ENCODE assay signal across 13 cellular contexts in genomic region chr6:54801669-54802068, GRCh38. TPM values are rescaled to one million over a fixed set of nuclear protein-coding genes. Genes with fewer than 3 reads are reported as not detected.
DNase-seq lines count a peak whose midpoint lies in the region; ATAC-seq, FAIRE-seq and TF ChIP-seq lines count a peak whose summit lies in the region.
"Had no signal": no experiment of that assay in that cellular context is flagged by ENCODE, and none has a peak within 500 bp of the region (broad histone marks: within the 10 kb centered on the region; RNA-seq: fewer than 3 reads in every experiment).

No MANE protein-coding gene starts in this region.

- no peak overlapping the region for H3K4me3 Mint-ChIP-seq in progenitor cell of endocrine pancreas (ENCODE audit: low read depth)

- H4K20me1 ChIP-seq in endothelial cell of umbilical vein (replicated peaks; ENCODE audit: control insufficient read depth, extremely low read depth, insufficient read depth, low read length) (no peaks in the 10 kb centered on the region), osteoblast (ENCODE audit: insufficient read depth, low read length) (no peaks in the 10 kb centered on the region)

- H3K79me2 ChIP-seq in endothelial cell of umbilical vein (ENCODE audit: control insufficient read depth, insufficient read depth, low read length) (no peaks in the 10 kb centered on the region), osteoblast (ENCODE audit: insufficient read depth, low read length) (no peaks in the 10 kb centered on the region)

- no peak overlapping the region for H3K27ac Mint-ChIP-seq in progenitor cell of endocrine pancreas

- no peak for FAIRE-seq in endothelial cell of umbilical vein (lab: Jason Lieb, UNC)

- H3K27ac ChIP-seq in endothelial cell of umbilical vein (ENCODE audit: insufficient read depth, low read depth, low read length), result no peak overlapping the region
- H3K27ac ChIP-seq in osteoblast (ENCODE audit: low read depth, low read length), result no peak overlapping the region
- H3K27ac ChIP-seq: SK-N-MC had no signal

- H3K4me2 ChIP-seq in endothelial cell of umbilical vein (ENCODE audit: insufficient read depth, low read length) (no peak overlapping the region), osteoblast (ENCODE audit: insufficient read depth, low read length) (no peak overlapping the region)

- peaks cover 7% of the 10 kb centered on the region for H3K4me1 Mint-ChIP-seq in progenitor cell of endocrine pancreas (ENCODE audit: low read depth)

- H3K4me1 ChIP-seq in endothelial cell of umbilical vein (ENCODE audit: control insufficient read depth, extremely low read depth, insufficient read depth, low read length) (no peaks in the 10 kb centered on the region), osteoblast (ENCODE audit: insufficient read depth, low read length) (no peaks in the 10 kb centered on the region)

- BruUV-seq in endothelial cell of umbilical vein (replicated peaks; lab: Mats Ljungman, UMichigan), result no TSS peak

- CTCF ChIA-PET in endothelial cell of umbilical vein (lab: Charles Lee), result interaction anchor here (0.7 to 1.0 kb wide), 2 partner anchors 84 to 131 kb away, joined by 3 read pairs; no protein-coding TSS in a partner anchor

- H3K9me3 ChIP-seq in endothelial cell of umbilical vein (replicated peaks; ENCODE audit: control insufficient read depth, insufficient read depth, low read length) (no peaks in the 10 kb centered on the region), osteoblast (ENCODE audit: low read depth, low read length) (no peaks in the 10 kb centered on the region)

- peaks cover 1% of the 10 kb centered on the region for H3K9me3 Mint-ChIP-seq in progenitor cell of endocrine pancreas (ENCODE audit: low read depth)

- H3K4me3 ChIP-seq in endothelial cell of umbilical vein (replicated peaks in 1 of 3; ENCODE audit: insufficient read depth in 1 of 3, low read depth in 1 of 3, low read length in 3 of 3) (no peak overlapping the region), osteoblast (ENCODE audit: insufficient read depth, low read length) (no peak overlapping the region)
- H3K4me3 ChIP-seq: SK-N-MC had no signal

- no peaks in the 10 kb centered on the region for H3K9me1 ChIP-seq in endothelial cell of umbilical vein (replicated peaks; ENCODE audit: control insufficient read depth, extremely low read depth, insufficient read depth, low read length)

- no peak overlapping the region for H3K9ac ChIP-seq in endothelial cell of umbilical vein (replicated peaks; ENCODE audit: extremely low read depth, insufficient read depth, low read length)

- TF ChIP-seq CTCF in endothelial cell of umbilical vein (IDR thresholded peaks at IDR 0.05; ENCODE audit: extremely low read depth in 1 of 2, insufficient read depth in 1 of 2, low read depth in 1 of 2, low read length in 2 of 2) (no peak), osteoblast (IDR thresholded peaks at IDR 0.05; ENCODE audit: extremely low read depth, low read depth, low read length) (no peak), progenitor cell of endocrine pancreas (IDR thresholded peaks at IDR 0.05; ENCODE audit: unreplicated experiment) (no peak)

- no peaks in the 10 kb centered on the region for H3K27me3 ChIP-seq in endothelial cell of umbilical vein (ENCODE audit: control insufficient read depth in 2 of 2, insufficient read depth in 2 of 2, low read length in 2 of 2)
- no peaks in the 10 kb centered on the region for H3K27me3 ChIP-seq in osteoblast (ENCODE audit: insufficient read depth, low read length)

- DNase-seq in ELR (ENCODE audit: low read depth) (peak; percentile 92), NCI-H446 treated with DMSO at 0.1 percent for 48 hours (lab: John Stamatoyannopoulos, UW) (peak; percentile 80), endothelial cell of umbilical vein (ENCODE audit: low read depth, low spot score) (peak; percentile 30), osteoblast (ENCODE audit: insufficient read length, low spot score, missing footprints) (peak; percentile 39), DMS153 treated with DMSO at 0.1 percent for 48 hours (lab: John Stamatoyannopoulos, UW; ENCODE audit: unreplicated experiment) (no peak), progenitor cell of endocrine pancreas (ENCODE audit: low spot score, unreplicated experiment) (no peak)
- DNase-seq in stimulated activated naive CD8-positive, alpha-beta T cell treated with anti-CD3 and anti-CD28 coated beads, Interleukin-15, Interleukin-2, amounts not matched to agents 100 U/mL and 50 U/mL, for 24 hours, result no peak
- DNase-seq: activated CD8-positive, alpha-beta memory T cell treated with anti-CD3 and anti-CD28 coated beads for 24 hours; aorta; stimulated activated CD4-positive, alpha-beta T cell treated with anti-CD3 and anti-CD28 coated beads, Interleukin-1b, Interleukin-23, amount 100 ng/mL, for 48 hours had no signal

- H3K36me3 Mint-ChIP-seq in progenitor cell of endocrine pancreas (ENCODE audit: insufficient read depth), result no peaks in the 10 kb centered on the region

- no peak for ATAC-seq in HG03175 (IDR thresholded peaks at IDR 0.05; ENCODE audit: unreplicated experiment)
- ATAC-seq in stimulated activated naive CD8-positive, alpha-beta T cell treated with anti-CD3 and anti-CD28 coated beads, Interleukin-15, Interleukin-2, amounts not matched to agents 100 U/mL and 50 U/mL, for 24 hours, result no peak

- POLR2A ChIA-PET in endothelial cell of umbilical vein (lab: Charles Lee), result no interaction called here

- no peaks in the 10 kb centered on the region for H3K27me3 Mint-ChIP-seq in progenitor cell of endocrine pancreas

- intact Hi-C loops in endothelial cell of umbilical vein (cut with micrococcal nuclease), result no loop called here

- dilution Hi-C loops in endothelial cell of umbilical vein (cut with MboI; ENCODE audit: extremely low pct_ligation_motif_present, low sequenced_read_pairs), result no loop called here

- TF ChIP-seq POLR2A in endothelial cell of umbilical vein (IDR thresholded peaks at IDR 0.05; ENCODE audit: low read depth, low read length), result no peak

- H3K36me3 ChIP-seq in endothelial cell of umbilical vein (ENCODE audit: control insufficient read depth in 2 of 2, extremely low read depth in 1 of 2, insufficient read depth in 2 of 2, low read length in 2 of 2) (no peaks in the 10 kb centered on the region), osteoblast (ENCODE audit: insufficient read depth, low read length) (no peaks in the 10 kb centered on the region)

- H2AFZ ChIP-seq in endothelial cell of umbilical vein (ENCODE audit: low read depth, low read length) (no peak overlapping the region), osteoblast (ENCODE audit: low read length) (peak overlapping the region; percentile 20)

TF ChIP-seq in endothelial cell of umbilical vein, 7 proteins besides CTCF, POLR2A, EP300 and RAD21:
- TF ChIP-seq MAX (IDR thresholded peaks at IDR 0.05; ENCODE audit: insufficient read depth, insufficient read length) (no peak), GATA2 (IDR thresholded peaks at IDR 0.05; ENCODE audit: insufficient read depth, insufficient read length, low read depth, low read length) (no peak), JUN (IDR thresholded peaks at IDR 0.05; ENCODE audit: borderline replicate concordance, insufficient read depth, insufficient read length, low read depth) (peak; percentile 61), FOS (IDR thresholded peaks at IDR 0.05; ENCODE audit: borderline replicate concordance, insufficient read depth, low read length) (peak; percentile 82)

RNA-seq across cellular contexts. Expression of gene FAM83B, which starts 44.9 kb away (rescaled TPM):
- not detected in 2 replicates for total RNA-seq in endothelial cell of umbilical vein
- polyA plus RNA-seq in endothelial cell of umbilical vein, result not detected in 2 replicates
- polyA plus RNA-seq in endothelial cell of umbilical vein (2011; cell fraction: cytosol; rRNA removed), result not detected in 2 replicates
- polyA plus RNA-seq in endothelial cell of umbilical vein (2011; cell fraction: nucleus; rRNA removed), result not detected in 2 replicates
- not detected in 2 replicates for polyA plus RNA-seq in endothelial cell of umbilical vein (2012)
- polyA minus RNA-seq in endothelial cell of umbilical vein, result not detected in 2 replicates
- polyA minus RNA-seq in endothelial cell of umbilical vein (2011; cell fraction: cytosol; rRNA and poly(A)+ RNA removed), result 7.9 TPM
- not detected in 2 replicates for polyA minus RNA-seq in endothelial cell of umbilical vein (2011; cell fraction: nucleus; rRNA and poly(A)+ RNA removed)
- total RNA-seq in osteoblast, result under 0.01 TPM in 1 of 2 replicates, not detected in the other
- total RNA-seq in progenitor cell of endocrine pancreas, result 16.1 and 17.4 TPM in 2 replicates
- total RNA-seq: aorta, mononuclear cell had no signal

Comparison
In these comparisons a context has a peak if more than half of its experiments do, and no peak if none do; other contexts are left out.
1. DNase-seq: peak in ELR (single experiment), NCI-H446 treated with DMSO at 0.1 percent for 48 hours (single experiment), endothelial cell of umbilical vein (single experiment) and osteoblast (single experiment); none in DMS153 treated with DMSO at 0.1 percent for 48 hours (single experiment), progenitor cell of endocrine pancreas (single experiment) and stimulated activated naive CD8-positive, alpha-beta T cell treated with anti-CD3 and anti-CD28 coated beads, Interleukin-15, Interleukin-2, amounts not matched to agents 100 U/mL and 50 U/mL, for 24 hours (single experiment).
2. RNA of gene FAM83B, which starts 44.9 kb away (total RNA-seq): 16.1 to 17.4 TPM in progenitor cell of endocrine pancreas; not detected in endothelial cell of umbilical vein and under 0.01 TPM in osteoblast; every median in the first group is over 10 times any median in the second.